ENCODE assay signal across 20 cellular contexts in genomic region chr2:196989496-196989895, GRCh38.
A peak's percentile ranks its signal among the peaks of the same experiment; 100 is the strongest.
DNase-seq lines count a peak whose midpoint lies in the region; ATAC-seq and TF ChIP-seq lines count a peak whose summit lies in the region.
"Had no signal": no experiment of that assay in that cellular context is flagged by ENCODE, and none has a peak within 500 bp of the region (broad histone marks: within the 10 kb centered on the region; RNA-seq: fewer than 3 reads in every experiment).

No MANE protein-coding gene starts in this region.

- peaks cover 24 to 51% (median 39%) of the 10 kb centered on the region in 4 donors for H3K4me1 Mint-ChIP-seq in CD4-positive, CD25-positive, alpha-beta regulatory T cell
- H3K4me1 Mint-ChIP-seq in activated naive CD8-positive, alpha-beta T cell treated with anti-CD3 and anti-CD28 coated beads, Interleukin-2, amount 50 U/mL, for 24 hours = peaks cover 78% of the 10 kb centered on the region

- no peaks in the 10 kb centered on the region for H3K27me3 Mint-ChIP-seq in CD4-positive, CD25-positive, alpha-beta regulatory T cell
- no peaks in the 10 kb centered on the region for H3K27me3 Mint-ChIP-seq in activated naive CD8-positive, alpha-beta T cell treated with anti-CD3 and anti-CD28 coated beads, Interleukin-2, amount 50 U/mL, for 24 hours
- H3K27me3 Mint-ChIP-seq: activated B cell treated with CpG ODN at 0.5 μM for 24 hours had no signal

- H3K9me3 Mint-ChIP-seq in CD4-positive, CD25-positive, alpha-beta regulatory T cell = no peaks in the 10 kb centered on the region
- H3K9me3 Mint-ChIP-seq in activated naive CD8-positive, alpha-beta T cell treated with anti-CD3 and anti-CD28 coated beads, Interleukin-2, amount 50 U/mL, for 24 hours = peaks cover 11% of the 10 kb centered on the region
- H3K9me3 Mint-ChIP-seq: activated B cell treated with CpG ODN at 0.5 μM for 24 hours had no signal

- H3K4me3 ChIP-seq in A673 (ENCODE audit: low read depth, low read length, poor library complexity, severe bottlenecking) = no peak overlapping the region
- no peak overlapping the region for H3K4me3 ChIP-seq in CD4-positive, CD25-positive, alpha-beta regulatory T cell (ENCODE audit: low read depth, low read length)
- H3K4me3 ChIP-seq in dorsolateral prefrontal cortex = no peak overlapping the region
- no peak overlapping the region for H3K4me3 ChIP-seq in ascending aorta
- H3K4me3 ChIP-seq: BLaER1, heart left ventricle, smooth muscle cell, uterus had no signal

- CTCF ChIA-PET in A673 (lab: Charles Lee) = no interaction called here

- no peak for ATAC-seq in CD4-positive, CD25-positive, alpha-beta regulatory T cell (ENCODE audit: low read depth in 2 of 2)
- ATAC-seq in activated naive CD8-positive, alpha-beta T cell treated with anti-CD3 and anti-CD28 coated beads, Interleukin-2, amount 50 U/mL, for 24 hours = no peak
- ATAC-seq in HG03025 (IDR thresholded peaks at IDR 0.05; ENCODE audit: low FRiP score, unreplicated experiment) = no peak

- H3K4me1 ChIP-seq in A673 (ENCODE audit: insufficient read depth, low read length, poor library complexity, severe bottlenecking) (peaks cover 44% of the 10 kb centered on the region), ascending aorta (peaks cover 0 to 3% of the 10 kb centered on the region in 2 donors)
- H3K4me1 ChIP-seq in CD4-positive, CD25-positive, alpha-beta regulatory T cell (ENCODE audit: control insufficient read depth, insufficient read depth, low read length, poor library complexity, severe bottlenecking) = peaks cover 12% of the 10 kb centered on the region
- H3K4me1 ChIP-seq: uterus had no signal

- BruUV-seq in A673 (replicated peaks; lab: Mats Ljungman, UMichigan) = no TSS peak

- H3K27me3 ChIP-seq in A673 (replicated peaks; ENCODE audit: insufficient read depth, low read depth, low read length, poor library complexity) (no peaks in the 10 kb centered on the region), dorsolateral prefrontal cortex (no peaks in the 10 kb centered on the region), ascending aorta (no peaks in the 10 kb centered on the region)
- no peaks in the 10 kb centered on the region for H3K27me3 ChIP-seq in CD4-positive, CD25-positive, alpha-beta regulatory T cell (ENCODE audit: control insufficient read depth, insufficient read depth, low read length)
- H3K27me3 ChIP-seq: BLaER1, heart left ventricle, uterus had no signal

- peak overlapping the region in 2 of 3 donors; percentile 21 to 59 for H3K27ac Mint-ChIP-seq in CD4-positive, CD25-positive, alpha-beta regulatory T cell
- peak overlapping the region; percentile 99 for H3K27ac Mint-ChIP-seq in activated naive CD8-positive, alpha-beta T cell treated with anti-CD3 and anti-CD28 coated beads, Interleukin-2, amount 50 U/mL, for 24 hours

- POLR2A ChIA-PET in A673 (lab: Charles Lee; ENCODE audit: low non-redundant PET) = interaction anchor here (0.5 kb wide), 1 partner anchor 100 kb away, joined by 12 read pairs; no protein-coding TSS in a partner anchor

- TF ChIP-seq CTCF in A673 (conservative IDR thresholded peaks at IDR 0.05; ENCODE audit: low read depth, low read length) = no peak
- TF ChIP-seq CTCF in dorsolateral prefrontal cortex (IDR thresholded peaks at IDR 0.05 in 54 of 56, conservative IDR thresholded peaks at IDR 0.05 in 2 of 56; ENCODE audit: low read depth in 1 of 56, partially characterized antibody in 56 of 56) = no peak
- TF ChIP-seq CTCF in ascending aorta (IDR thresholded peaks at IDR 0.05) = no peak

- DNase-seq in A673 (ENCODE audit: low spot score) (no peak), NOMO-1 treated with DMSO at 0.1 percent for 48 hours (lab: John Stamatoyannopoulos, UW; ENCODE audit: unreplicated experiment) (peak; percentile 74), dorsolateral prefrontal cortex (no peak), ascending aorta (ENCODE audit: low spot score in 2 of 2) (no peak)
- DNase-seq in CD4-positive, CD25-positive, alpha-beta regulatory T cell = no peak
- DNase-seq in activated naive CD8-positive, alpha-beta T cell treated with anti-CD3 and anti-CD28 coated beads, Interleukin-2, amount 50 U/mL, for 24 hours = no peak
- no peak for DNase-seq in activated CD4-positive, CD25-positive, alpha-beta regulatory T cell treated with anti-CD3 and anti-CD28 coated beads, Interleukin-2, amount 50 U/mL, for 72 hours
- DNase-seq: activated B cell treated with CpG ODN at 0.5 μM for 24 hours; activated T-cell treated with anti-CD3 and anti-CD28 coated beads, Interleukin-2, amount 50 U/mL, for 48 hours; H7; heart left ventricle; kidney; NCI-H1092; NCI-H2171 treated with DMSO at 0.1 percent for 48 hours; posterior cingulate gyrus; stimulated activated naive CD4-positive, alpha-beta T cell; uterus had no signal

- peak overlapping the region; percentile 45 for H3K27ac ChIP-seq in A673 (ENCODE audit: low read depth, low read length, poor library complexity, severe bottlenecking)
- H3K27ac ChIP-seq in CD4-positive, CD25-positive, alpha-beta regulatory T cell (ENCODE audit: insufficient read depth, low read length, poor library complexity, severe bottlenecking) = no peak overlapping the region
- H3K27ac ChIP-seq in dorsolateral prefrontal cortex = peak overlapping the region in 9 of 59 donors; percentile 3 to 82 (median 44)
- H3K27ac ChIP-seq in ascending aorta = no peak overlapping the region

- H3K36me3 Mint-ChIP-seq in CD4-positive, CD25-positive, alpha-beta regulatory T cell = peaks cover 59% of the 10 kb centered on the region
- H3K36me3 Mint-ChIP-seq in activated naive CD8-positive, alpha-beta T cell treated with anti-CD3 and anti-CD28 coated beads, Interleukin-2, amount 50 U/mL, for 24 hours (ENCODE audit: low read depth) = peaks cover 78% of the 10 kb centered on the region

- intact Hi-C loops in A673 (cut with micrococcal nuclease; ENCODE audit: unreplicated experiment) = no loop called here
- intact Hi-C loops in dorsolateral prefrontal cortex (cut with DNase I) = loop anchor here (5.0 kb wide), 1 partner anchor 62 kb away; the partner anchor contains the start of gene PGAP1 (in 2 of the 2)
- intact Hi-C loops in ascending aorta (cut with DNase I) = loop anchor here (5.0 kb wide), 1 partner anchor 62 kb away; the partner anchor contains the start of gene PGAP1

- no peak overlapping the region for H3K4me3 Mint-ChIP-seq in CD4-positive, CD25-positive, alpha-beta regulatory T cell
- no peak overlapping the region for H3K4me3 Mint-ChIP-seq in activated naive CD8-positive, alpha-beta T cell treated with anti-CD3 and anti-CD28 coated beads, Interleukin-2, amount 50 U/mL, for 24 hours
- H3K4me3 Mint-ChIP-seq: activated B cell treated with CpG ODN at 0.5 μM for 24 hours had no signal

- H3K36me3 ChIP-seq in A673 (ENCODE audit: insufficient read depth, low read length, poor library complexity, severe bottlenecking) (no peaks in the 10 kb centered on the region), ascending aorta (peaks cover 12% of the 10 kb centered on the region in 2 donors)
- H3K36me3 ChIP-seq in CD4-positive, CD25-positive, alpha-beta regulatory T cell (ENCODE audit: control insufficient read depth, insufficient read depth, low read length) = peaks cover 57% of the 10 kb centered on the region
- H3K36me3 ChIP-seq: BLaER1, uterus had no signal

- no peaks in the 10 kb centered on the region for H3K9me3 ChIP-seq in A673 (ENCODE audit: low read depth, low read length, poor library complexity, severe bottlenecking)
- no peaks in the 10 kb centered on the region for H3K9me3 ChIP-seq in CD4-positive, CD25-positive, alpha-beta regulatory T cell (ENCODE audit: control insufficient read depth in 2 of 2, low read length in 2 of 2)
- no peaks in the 10 kb centered on the region for H3K9me3 ChIP-seq in ascending aorta
- H3K9me3 ChIP-seq: BLaER1, heart left ventricle, uterus had no signal
